13 cellular contexts compared by ENCODE assay signal in genomic region chr17:75371339-75371738, GRCh38. TPM values are rescaled to one million over a fixed set of nuclear protein-coding genes. Genes with fewer than 3 reads are reported as not detected.
DNase-seq lines count a peak whose midpoint lies in the region; ATAC-seq, FAIRE-seq and TF ChIP-seq lines count a peak whose summit lies in the region.
"Had no signal": no experiment of that assay in that cellular context is flagged by ENCODE, and none has a peak within 500 bp of the region (broad histone marks: within the 10 kb centered on the region; RNA-seq: fewer than 3 reads in every experiment).

No MANE protein-coding gene starts in this region.

- H3K27ac ChIP-seq in lung (ENCODE audit: low read depth in 1 of 2, low read length in 1 of 2): no peak overlapping the region

- 61 to 67% methylated on average over 6 of the region's 6 CpGs for WGBS in lung, 2 donors

- no peaks in the 10 kb centered on the region for H3K9me3 Mint-ChIP-seq in WTC11

- ATAC-seq in WTC11 (no peak), lung (ENCODE audit: insufficient read depth, low FRiP score) (peak; percentile 27), GM19328 (IDR thresholded peaks at IDR 0.05; ENCODE audit: unreplicated experiment) (no peak)

- no peaks in the 10 kb centered on the region for H3K9me3 ChIP-seq in lung (ENCODE audit: control insufficient read depth in 2 of 2, insufficient read depth in 1 of 2, low read length in 1 of 2)
- H3K9me3 ChIP-seq: spleen had no signal

- TF ChIP-seq CTCF in WTC11 (IDR thresholded peaks at IDR 0.05) (no peak), lung (IDR thresholded peaks at IDR 0.05; ENCODE audit: control extremely low read depth, extremely low read depth) (no peak)

- H3K36me3 ChIP-seq in lung (ENCODE audit: control insufficient read depth in 2 of 2, insufficient read depth in 2 of 2, low read length in 2 of 2): peaks cover 0 to 5% of the 10 kb centered on the region in 2 donors

- H3K4me3 ChIP-seq in lung: no peak overlapping the region

- H3K27me3 Mint-ChIP-seq in WTC11 (ENCODE audit: low read depth): no peaks in the 10 kb centered on the region

- peak; percentile 17 for DNase-seq in Ammon's horn (ENCODE audit: low spot score)
- no peak for DNase-seq in GM18507 (ENCODE audit: extremely low spot score, insufficient read length, low read depth)
- DNase-seq in WTC11 (ENCODE audit: low spot score): no peak
- DNase-seq in lung (ENCODE audit: low spot score): no peak
- no peak for DNase-seq in GM19240 (ENCODE audit: insufficient read length, low spot score)
- DNase-seq in NCI-H1694 (lab: John Stamatoyannopoulos, UW): no peak
- no peak for DNase-seq in ureter (ENCODE audit: low spot score)
- DNase-seq: activated CD4-positive, alpha-beta T cell treated with anti-CD3 and anti-CD28 coated beads for 48 hours; COR-L47; NCI-H187; spleen had no signal

- no peaks in the 10 kb centered on the region for H3K27me3 ChIP-seq in lung (ENCODE audit: control insufficient read depth, insufficient read depth)
- H3K27me3 ChIP-seq: spleen had no signal

- H3K27ac Mint-ChIP-seq in WTC11: peak overlapping the region; percentile 49

- H3K36me3 Mint-ChIP-seq in WTC11: peaks cover 4% of the 10 kb centered on the region

- H3K4me1 Mint-ChIP-seq in WTC11: peaks cover 55% of the 10 kb centered on the region

- H3K4me3 Mint-ChIP-seq in WTC11: no peak overlapping the region

- H3K4me1 ChIP-seq in lung (ENCODE audit: control insufficient read depth in 2 of 2, insufficient read depth in 2 of 2, low read length in 2 of 2): peaks cover 6 to 31% of the 10 kb centered on the region in 2 donors

- POLR2A ChIA-PET in WTC11 (lab: Charles Lee): no interaction called here

- CTCF ChIA-PET in WTC11 (lab: Charles Lee): no interaction called here

- peak; percentile 12 for FAIRE-seq in GM18507 (lab: Jason Lieb, UNC)
- FAIRE-seq: RCC 7860 had no signal

TF ChIP-seq in WTC11, 78 proteins besides CTCF, POLR2A, EP300 and RAD21 (continues in another document):
- TF ChIP-seq TP53 (CRISPR knock-in tag; IDR thresholded peaks at IDR 0.05): no peak
- no peak for TF ChIP-seq ZNF532 (CRISPR knock-in tag; IDR thresholded peaks at IDR 0.05; ENCODE audit: borderline replicate concordance)
- TF ChIP-seq ZNF263 (CRISPR knock-in tag; IDR thresholded peaks at IDR 0.05; ENCODE audit: low read depth): no peak
- no peak for TF ChIP-seq IRF2 (CRISPR knock-in tag; IDR thresholded peaks at IDR 0.05; ENCODE audit: borderline replicate concordance, low read depth)
- no peak for TF ChIP-seq HMGA2 (CRISPR knock-in tag; IDR thresholded peaks at IDR 0.05)
- no peak for TF ChIP-seq FOXP4 (CRISPR knock-in tag; IDR thresholded peaks at IDR 0.05)
- no peak for TF ChIP-seq ESRRA (CRISPR knock-in tag; IDR thresholded peaks at IDR 0.05; ENCODE audit: borderline replicate concordance)
- no peak for TF ChIP-seq ZNF121 (CRISPR knock-in tag; IDR thresholded peaks at IDR 0.05)
- TF ChIP-seq MAX (CRISPR knock-in tag; IDR thresholded peaks at IDR 0.05): no peak
- no peak for TF ChIP-seq ARID4B (CRISPR knock-in tag; IDR thresholded peaks at IDR 0.05; ENCODE audit: borderline replicate concordance)
- no peak for TF ChIP-seq IRF1 (CRISPR knock-in tag; IDR thresholded peaks at IDR 0.05)
- TF ChIP-seq ZNF138 (CRISPR knock-in tag; conservative IDR thresholded peaks at IDR 0.05): no peak
- no peak for TF ChIP-seq NFE2L1 (CRISPR knock-in tag; IDR thresholded peaks at IDR 0.05)

RNA-seq across cellular contexts. Expression of gene GRB2, which starts 34.1 kb away (rescaled TPM):
- total RNA-seq in WTC11 (2021): 82.9 to 93.3 TPM (median 92.6 TPM) in 3 replicates
- 100 to 1,000 TPM in 1 of 2 donors, 10 to 100 TPM in 1; 77.1 to 151 TPM for total RNA-seq in lung
- 100 to 1,000 TPM in 1 of 2 donors, 10 to 100 TPM in 1; 51.0 to 198 TPM for polyA plus RNA-seq in lung
- total RNA-seq in ureter: 79.0 TPM
